1 cellular context compared by ENCODE assay signal in genomic region chr10:43395571-43396060, GRCh38.
TF ChIP-seq lines count a peak whose summit lies in the region.

No MANE protein-coding gene starts in this region.

TF ChIP-seq in GM23338, 12 proteins besides CTCF, POLR2A, EP300 and RAD21 (continued from another document):
- no peak for TF ChIP-seq ZNF462 (CRISPR knock-in tag; IDR thresholded peaks at IDR 0.05)
